ENCODE assay signal across 1 cellular context in the genomic region with DNA sequence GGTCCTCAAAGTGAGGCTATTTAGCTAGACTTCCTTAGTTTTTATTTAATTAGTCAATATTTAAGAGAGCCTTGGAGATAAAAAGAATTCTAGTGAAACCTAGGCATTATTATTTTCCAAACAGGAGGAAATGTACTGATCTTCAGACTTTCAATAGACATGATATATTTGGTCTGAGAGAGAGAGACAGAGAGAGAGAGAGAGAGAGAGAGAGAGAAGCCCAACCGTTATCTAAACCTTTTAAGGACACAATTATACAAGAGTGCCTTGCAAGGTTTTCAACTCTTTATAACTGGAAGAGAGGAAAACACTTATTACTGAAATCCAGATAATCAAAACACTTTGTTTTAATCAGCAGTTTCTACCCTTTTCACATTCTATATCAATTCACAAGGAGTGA.
TF ChIP-seq lines count a peak whose summit lies in the region.

No MANE protein-coding gene starts in this region.

TF ChIP-seq in IMR-90, 13 proteins besides CTCF, POLR2A, EP300 and RAD21 (continued from another document):
- no peak for TF ChIP-seq CEBPB (IDR thresholded peaks at IDR 0.05; ENCODE audit: low read depth, low read length)
- TF ChIP-seq, protein P1, sequence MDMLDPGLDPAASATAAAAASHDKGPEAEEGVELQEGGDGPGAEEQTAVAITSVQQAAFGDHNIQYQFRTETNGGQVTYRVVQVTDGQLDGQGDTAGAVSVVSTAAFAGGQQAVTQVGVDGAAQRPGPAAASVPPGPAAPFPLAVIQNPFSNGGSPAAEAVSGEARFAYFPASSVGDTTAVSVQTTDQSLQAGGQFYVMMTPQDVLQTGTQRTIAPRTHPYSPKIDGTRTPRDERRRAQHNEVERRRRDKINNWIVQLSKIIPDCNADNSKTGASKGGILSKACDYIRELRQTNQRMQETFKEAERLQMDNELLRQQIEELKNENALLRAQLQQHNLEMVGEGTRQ (IDR thresholded peaks at IDR 0.05; ENCODE audit: low read depth, low read length): no peak
- TF ChIP-seq RCOR1 (IDR thresholded peaks at IDR 0.05; ENCODE audit: insufficient replicate concordance, low read length): no peak
- TF ChIP-seq RFX5 (IDR thresholded peaks at IDR 0.05; ENCODE audit: low read depth, low read length): no peak
- no peak for TF ChIP-seq MAFK (IDR thresholded peaks at IDR 0.05; ENCODE audit: low read depth, low read length)
- no peak for TF ChIP-seq MAZ (IDR thresholded peaks at IDR 0.05; ENCODE audit: borderline replicate concordance, low read depth, low read length)
- TF ChIP-seq CHD1 (IDR thresholded peaks at IDR 0.05; ENCODE audit: low read depth, low read length): no peak
- no peak for TF ChIP-seq MXI1 (IDR thresholded peaks at IDR 0.05; ENCODE audit: borderline replicate concordance, low read depth, low read length)
- TF ChIP-seq, protein P2, sequence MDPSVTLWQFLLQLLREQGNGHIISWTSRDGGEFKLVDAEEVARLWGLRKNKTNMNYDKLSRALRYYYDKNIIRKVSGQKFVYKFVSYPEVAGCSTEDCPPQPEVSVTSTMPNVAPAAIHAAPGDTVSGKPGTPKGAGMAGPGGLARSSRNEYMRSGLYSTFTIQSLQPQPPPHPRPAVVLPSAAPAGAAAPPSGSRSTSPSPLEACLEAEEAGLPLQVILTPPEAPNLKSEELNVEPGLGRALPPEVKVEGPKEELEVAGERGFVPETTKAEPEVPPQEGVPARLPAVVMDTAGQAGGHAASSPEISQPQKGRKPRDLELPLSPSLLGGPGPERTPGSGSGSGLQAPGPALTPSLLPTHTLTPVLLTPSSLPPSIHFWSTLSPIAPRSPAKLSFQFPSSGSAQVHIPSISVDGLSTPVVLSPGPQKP (IDR thresholded peaks at IDR 0.05; ENCODE audit: borderline replicate concordance, low read depth, low read length): no peak
- TF ChIP-seq SMC3 (IDR thresholded peaks at IDR 0.05; ENCODE audit: low read depth, low read length): no peak
TF ChIP-seq in IMR-90: peak in this region for 0.
